Comparison of ENCODE assay signal across 20 cellular contexts in the genomic region with DNA sequence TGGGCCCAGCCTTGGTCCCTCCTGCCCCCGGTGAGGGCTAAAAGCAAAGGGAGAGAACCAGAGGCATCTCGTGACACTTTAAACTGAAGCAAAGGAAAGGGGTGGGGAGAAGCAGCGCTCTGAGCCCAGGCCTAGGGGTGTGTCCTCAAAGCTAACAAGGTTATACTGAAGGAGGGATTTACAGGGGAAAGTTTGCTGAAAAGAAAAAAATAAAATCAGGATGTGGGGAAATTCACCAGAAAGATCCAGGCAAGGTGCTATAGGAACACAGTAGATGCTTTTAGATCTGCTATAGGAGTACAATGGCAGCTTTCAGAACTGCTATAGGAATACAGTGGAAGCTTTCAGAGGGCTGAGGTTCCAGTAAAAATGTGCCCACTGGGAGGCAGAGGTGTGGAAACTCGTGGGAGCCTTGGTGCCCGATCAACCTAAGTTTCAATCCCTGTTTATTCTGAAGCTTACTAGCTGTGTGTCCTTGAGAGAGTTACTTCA. TPM values are rescaled to one million over a fixed set of nuclear protein-coding genes. Genes with fewer than 3 reads are reported as not detected.
"Had no signal": no experiment of that assay in that cellular context is flagged by ENCODE, and none has a peak within 500 bp of the region (broad histone marks: within the 10 kb centered on the region; RNA-seq: fewer than 3 reads in every experiment).

Gene COL9A1 (minus strand): TSS at position 51 of the 492 bp plus-strand sequence. CDS start 160 bp downstream, outside the sequence.

- H3K36me3 ChIP-seq: MG63 had no signal

- H3K4me3 ChIP-seq: MG63 had no signal

- H3K27me3 ChIP-seq: MG63 had no signal

- ATAC-seq: Panc1, SK-N-SH treated with all-trans-retinoic acid at 6 μM for 48 hours had no signal

- H3K9me3 ChIP-seq: MG63 had no signal

- DNase-seq: Karpas-422, KG1, MG63, NCI-H1092, NCI-H1105 treated with DMSO at 0.1 percent for 48 hours, NCI-H1417 treated with DMSO at 0.1 percent for 48 hours, NCI-H146, NCI-H1694 treated with DMSO at 0.1 percent for 48 hours, NCI-H1930, NCI-H2227 treated with DMSO at 0.1 percent for 48 hours, NCI-H524, NCI-H526 treated with DMSO at 0.1 percent for 48 hours, NCI-H774, SHP77, T-helper 1 cell had no signal

- H3K27ac ChIP-seq: RWPE1 had no signal

RNA-seq across cellular contexts. Expression of gene COL9A1, which starts in this region (rescaled TPM):
- total RNA-seq: HT-29, NCI-H460 had no signal
